18 cellular contexts compared by ENCODE assay signal in genomic region chr5:73418244-73418691, GRCh38. TPM values are rescaled to one million over a fixed set of nuclear protein-coding genes. Genes with fewer than 3 reads are reported as not detected.
DNase-seq lines count a peak whose midpoint lies in the region; ATAC-seq and TF ChIP-seq lines count a peak whose summit lies in the region.
"Had no signal": no experiment of that assay in that cellular context is flagged by ENCODE, and none has a peak within 500 bp of the region (broad histone marks: within the 10 kb centered on the region; RNA-seq: fewer than 3 reads in every experiment).

No MANE protein-coding gene starts in this region.

- no peaks in the 10 kb centered on the region for H3K9me2 ChIP-seq in SK-N-SH
- no peaks in the 10 kb centered on the region for H3K9me2 ChIP-seq in PC-9 (ENCODE audit: insufficient read depth)

- no peak for TF ChIP-seq RAD21 in SK-N-SH (IDR thresholded peaks at IDR 0.05; ENCODE audit: low read length)

- peaks cover 75% of the 10 kb centered on the region for H3K27me3 Mint-ChIP-seq in activated naive CD4-positive, alpha-beta T cell treated with anti-CD3 and anti-CD28 coated beads for 36 hours (ENCODE audit: low read depth)

- H3K36me3 ChIP-seq in SK-N-SH (replicated peaks in 1 of 2; ENCODE audit: control insufficient read depth in 1 of 2, insufficient read depth in 2 of 2, low read length in 1 of 2): no peaks in the 10 kb centered on the region
- no peaks in the 10 kb centered on the region for H3K36me3 ChIP-seq in thoracic aorta
- H3K36me3 ChIP-seq in PC-9 (ENCODE audit: low read depth): no peaks in the 10 kb centered on the region
- H3K36me3 ChIP-seq: left lung, neutrophil had no signal

- H3K36me3 Mint-ChIP-seq in activated naive CD4-positive, alpha-beta T cell treated with anti-CD3 and anti-CD28 coated beads for 36 hours (ENCODE audit: low read depth): no peaks in the 10 kb centered on the region
- H3K36me3 Mint-ChIP-seq: stimulated activated naive B cell treated with anti-CD40 and anti-IgM and Interleukin-4, amounts not matched to agents 10 μg/mL and 1 μg/mL and 100 μg/mL, for 72 hours had no signal

- H3K27me3 ChIP-seq in SK-N-SH (ENCODE audit: insufficient read depth) (no peaks in the 10 kb centered on the region), thoracic aorta (replicated peaks; ENCODE audit: insufficient read depth) (no peaks in the 10 kb centered on the region), PC-9 (ENCODE audit: insufficient read depth, low read depth) (no peaks in the 10 kb centered on the region)

- H3K4me1 Mint-ChIP-seq in activated naive CD4-positive, alpha-beta T cell treated with anti-CD3 and anti-CD28 coated beads for 36 hours (ENCODE audit: low read depth): peaks cover 11% of the 10 kb centered on the region

- H3K9ac ChIP-seq in SK-N-SH: peak overlapping the region; percentile 11; the same call in 1 of the 2 replicates

- POLR2A ChIA-PET in SK-N-SH (lab: Yijun Ruan, JAX): no interaction called here
- POLR2A ChIA-PET in PC-9 (lab: Charles Lee; ENCODE audit: unreplicated experiment): no interaction called here

- CTCF ChIA-PET in activated naive CD4-positive, alpha-beta T cell treated with anti-CD3 and anti-CD28 coated beads for 36 hours (lab: Charles Lee): no interaction called here
- CTCF ChIA-PET in SK-N-SH (lab: Yijun Ruan, JAX) (interaction anchor here (0.6 to 2.0 kb wide), 6 partner anchors 10 to 202 kb away, joined by 3 to 12 read pairs (median 4); no protein-coding TSS in a partner anchor), PC-9 (lab: Charles Lee) (no interaction called here)

- ATAC-seq in thoracic aorta (ENCODE audit: insufficient number of reproducible peaks, low FRiP score, low read depth) (peak; percentile 54), HG02623 (IDR thresholded peaks at IDR 0.05; ENCODE audit: unreplicated experiment) (no peak)
- ATAC-seq: activated CD4-positive, CD25-positive, alpha-beta regulatory T cell treated with anti-CD3 and anti-CD28 coated beads, Interleukin-2, amount 50 U/mL, for 24 hours; left lung; stimulated activated naive B cell treated with anti-CD40 and anti-IgM and Interleukin-4, amounts not matched to agents 10 μg/mL and 1 μg/mL and 100 μg/mL, for 72 hours had no signal

- no peak overlapping the region for H3K4me3 ChIP-seq in SK-N-SH (ENCODE audit: low read depth in 2 of 2, low read length in 1 of 2)
- peak overlapping the region; percentile 69 for H3K4me3 ChIP-seq in thoracic aorta
- H3K4me3 ChIP-seq in PC-9: no peak overlapping the region
- H3K4me3 ChIP-seq: left lung, SK-N-MC had no signal

- 50% methylated on average over 5 of the region's 6 CpGs for WGBS in SK-N-SH (ENCODE audit: low lambda C conversion rate)

- TF ChIP-seq CTCF in SK-N-SH (IDR thresholded peaks at IDR 0.05): no peak
- TF ChIP-seq CTCF in thoracic aorta (IDR thresholded peaks at IDR 0.05): no peak
- no peak for TF ChIP-seq CTCF in PC-9 (conservative IDR thresholded peaks at IDR 0.05)

- H2AFZ ChIP-seq in SK-N-SH (ENCODE audit: low read depth) (peak overlapping the region; percentile 87; the same call in 1 of the 2 replicates), PC-9 (no peak overlapping the region)

- no TSS peak for BruUV-seq in PC-9 (replicated peaks; lab: Mats Ljungman, UMichigan)

- peak overlapping the region; percentile 36 to 80 for H3K27ac ChIP-seq in SK-N-SH (ENCODE audit: low read depth in 2 of 2, low read length in 1 of 2)
- peak overlapping the region; percentile 22 to 43 for H3K27ac ChIP-seq in thoracic aorta
- H3K27ac ChIP-seq in PC-9: no peak overlapping the region
- H3K27ac ChIP-seq: left lung, neutrophil, SK-N-MC had no signal

- H3F3A ChIP-seq in SK-N-SH (replicated peaks; ENCODE audit: insufficient read depth): peaks cover 27% of the 10 kb centered on the region
- peaks cover 4% of the 10 kb centered on the region; the same call in 1 of the 2 replicates for H3F3A ChIP-seq in PC-9 (ENCODE audit: insufficient read depth, low read depth)

- H3K9me3 Mint-ChIP-seq in activated naive CD4-positive, alpha-beta T cell treated with anti-CD3 and anti-CD28 coated beads for 36 hours: no peaks in the 10 kb centered on the region

- H3K4me2 ChIP-seq in SK-N-SH (peak overlapping the region; percentile 62; the same call in 1 of the 2 replicates), PC-9 (no peak overlapping the region)

- H3K79me2 ChIP-seq in SK-N-SH (ENCODE audit: insufficient read depth): peaks cover 4% of the 10 kb centered on the region; the same call in 1 of the 2 replicates
- H3K79me2 ChIP-seq in PC-9 (ENCODE audit: low read depth): no peaks in the 10 kb centered on the region

- H3K4me3 Mint-ChIP-seq in activated naive CD4-positive, alpha-beta T cell treated with anti-CD3 and anti-CD28 coated beads for 36 hours: no peak overlapping the region
- H3K4me3 Mint-ChIP-seq: stimulated activated naive B cell treated with anti-CD40 and anti-IgM and Interleukin-4, amounts not matched to agents 10 μg/mL and 1 μg/mL and 100 μg/mL, for 72 hours had no signal

- H3K27ac Mint-ChIP-seq in activated naive CD4-positive, alpha-beta T cell treated with anti-CD3 and anti-CD28 coated beads for 36 hours: no peak overlapping the region
- H3K27ac Mint-ChIP-seq: CD4-positive, alpha-beta memory T cell; stimulated activated naive B cell treated with anti-CD40 and anti-IgM and Interleukin-4, amounts not matched to agents 10 μg/mL and 1 μg/mL and 100 μg/mL, for 72 hours had no signal

- DNase-seq in activated naive CD4-positive, alpha-beta T cell treated with anti-CD3 and anti-CD28 coated beads for 36 hours: peak; percentile 28
- DNase-seq in activated naive CD4-positive, alpha-beta T cell treated with Interleukin-2 at 50 U/mL for 16 hours: no peak
- DNase-seq in SK-N-SH (no peak), hypothalamus (lab: John Stamatoyannopoulos, UW) (peak in 29 of 51 donors; percentile 6 to 65 (median 22)), thoracic aorta (ENCODE audit: low spot score) (peak; percentile 77), NCI-H1436 (lab: John Stamatoyannopoulos, UW) (no peak), PC-9 (no peak)
- DNase-seq: activated effector memory CD4-positive, alpha-beta T cell treated with anti-CD3 and anti-CD28 coated beads, Interleukin-2, amount 50 U/mL, for 16 hours; CD4-positive, alpha-beta memory T cell; DND-41; KG1; left lung; NCI-H2107; stimulated activated naive B cell treated with anti-CD40 and anti-IgM and Interleukin-4, amounts not matched to agents 10 μg/mL and 1 μg/mL and 100 μg/mL, for 72 hours had no signal

- H3K4me1 ChIP-seq in SK-N-SH (ENCODE audit: control insufficient read depth in 1 of 2, insufficient read depth in 2 of 2, low read depth in 1 of 2, low read length in 1 of 2): peaks cover 13 to 32% of the 10 kb centered on the region in 2 experiments
- peaks cover 15 to 37% of the 10 kb centered on the region in 2 donors for H3K4me1 ChIP-seq in thoracic aorta (ENCODE audit: control insufficient read depth in 1 of 2, low read depth in 2 of 2)
- peaks cover 3% of the 10 kb centered on the region; the same call in 1 of the 2 replicates for H3K4me1 ChIP-seq in PC-9 (replicated peaks; ENCODE audit: insufficient read depth)

- TF ChIP-seq EP300 in SK-N-SH (IDR thresholded peaks at IDR 0.05; ENCODE audit: borderline replicate concordance in 1 of 2, low read depth in 1 of 2, low read length in 1 of 2): no peak

- H4K20me1 ChIP-seq in SK-N-SH (ENCODE audit: insufficient read depth) (no peaks in the 10 kb centered on the region), PC-9 (ENCODE audit: insufficient read depth) (no peaks in the 10 kb centered on the region)

- no peaks in the 10 kb centered on the region for H3K9me3 ChIP-seq in SK-N-SH
- no peaks in the 10 kb centered on the region for H3K9me3 ChIP-seq in thoracic aorta
- no peaks in the 10 kb centered on the region for H3K9me3 ChIP-seq in PC-9 (ENCODE audit: insufficient read depth, low read depth)
- H3K9me3 ChIP-seq: left lung, neutrophil had no signal

- intact Hi-C loops in activated naive CD4-positive, alpha-beta T cell treated with anti-CD3 and anti-CD28 coated beads for 36 hours (cut with micrococcal nuclease): loop anchor here (5.0 kb wide), 1 partner anchor 34 kb away; no protein-coding TSS in a partner anchor
- intact Hi-C loops in PC-9 (cut with micrococcal nuclease; ENCODE audit: unreplicated experiment): no loop called here

TF ChIP-seq in SK-N-SH, 30 proteins besides CTCF, POLR2A, EP300 and RAD21:
- TF ChIP-seq FOSL2 (IDR thresholded peaks at IDR 0.05; ENCODE audit: borderline replicate concordance, low read depth): no peak
- TF ChIP-seq PBX3 (IDR thresholded peaks at IDR 0.05): peak; percentile 52

RNA-seq across cellular contexts. Expression of gene FOXD1, which starts 30.3 kb away (rescaled TPM):
- under 1 TPM; 0.12 TPM for total RNA-seq in activated naive CD4-positive, alpha-beta T cell treated with anti-CD3 and anti-CD28 coated beads for 36 hours
- 39.6 and 73.9 TPM in 2 replicates for polyA plus RNA-seq in SK-N-SH (2012; rRNA removed)
- 71.2 and 72.6 TPM in 2 replicates for polyA plus RNA-seq in SK-N-SH (2012; cell fraction: cytosol; rRNA removed)
- polyA plus RNA-seq in SK-N-SH (2012; cell fraction: nucleus; rRNA removed): 48.7 and 52.6 TPM in 2 replicates
- total RNA-seq in thoracic aorta (10 to 100 TPM in 1 of 2 donors, 1 to 10 TPM in 1; 6.8 to 10.0 TPM), PC-9 (2021) (4.0 and 4.1 TPM in 2 replicates)
- total RNA-seq: CD4-positive, alpha-beta memory T cell had no signal

Comparison
In these comparisons a context has a peak if more than half of its experiments do, and no peak if none do; other contexts are left out.
1. DNase-seq: peak in activated naive CD4-positive, alpha-beta T cell treated with anti-CD3 and anti-CD28 coated beads for 36 hours (single experiment), hypothalamus (29 of 51) and thoracic aorta (single experiment); none in activated naive CD4-positive, alpha-beta T cell treated with Interleukin-2 at 50 U/mL for 16 hours (single experiment), SK-N-SH (single experiment), NCI-H1436 (single experiment) and PC-9 (0 of 2).